In genomic region chrY:13343307-13343946, GRCh38 we compare ENCODE assay signal across 8 cellular contexts.
DNase-seq lines count a peak whose midpoint lies in the region; ATAC-seq and TF ChIP-seq lines count a peak whose summit lies in the region.

No MANE protein-coding gene starts in this region.

- peaks cover 18% of the 10 kb centered on the region for H3K4me1 Mint-ChIP-seq in stimulated activated memory B cell treated with anti-CD40 and anti-IgM and Interleukin-4, amounts not matched to agents 10 μg/mL and 1 μg/mL and 100 μg/mL, for 72 hours

- POLR2A ChIA-PET in HEK293T (lab: Yijun Ruan, JAX): no interaction called here

- ATAC-seq in stimulated activated memory B cell treated with anti-CD40 and anti-IgM and Interleukin-4, amounts not matched to agents 10 μg/mL and 1 μg/mL and 100 μg/mL, for 72 hours: no peak
- no peak for ATAC-seq in HG03457 (IDR thresholded peaks at IDR 0.05; ENCODE audit: unreplicated experiment)

- DNase-seq in NCI-H2171 treated with DMSO at 0.1 percent for 48 hours (lab: John Stamatoyannopoulos, UW): peak; percentile 2
- no peak for DNase-seq in NCI-H2171 (lab: John Stamatoyannopoulos, UW)
- DNase-seq in activated CD4-positive, CD25-positive, alpha-beta regulatory T cell treated with anti-CD3 and anti-CD28 coated beads, Interleukin-2, amount 50 U/mL, for 16 hours (ENCODE audit: low read depth, low spot score): peak; percentile 4
- DNase-seq in foreskin melanocyte: peak; percentile 20
- DNase-seq in HEK293T (ENCODE audit: extremely low spot score): no peak
- DNase-seq in DMS114 treated with DMSO at 0.1 percent for 48 hours (lab: John Stamatoyannopoulos, UW; ENCODE audit: unreplicated experiment): no peak

- peaks cover 40% of the 10 kb centered on the region for H3K36me3 Mint-ChIP-seq in stimulated activated memory B cell treated with anti-CD40 and anti-IgM and Interleukin-4, amounts not matched to agents 10 μg/mL and 1 μg/mL and 100 μg/mL, for 72 hours

- CTCF ChIA-PET in HEK293T (lab: Yijun Ruan, JAX): no interaction called here

- no peaks in the 10 kb centered on the region for H3K9me3 Mint-ChIP-seq in stimulated activated memory B cell treated with anti-CD40 and anti-IgM and Interleukin-4, amounts not matched to agents 10 μg/mL and 1 μg/mL and 100 μg/mL, for 72 hours

- H3K4me3 Mint-ChIP-seq in stimulated activated memory B cell treated with anti-CD40 and anti-IgM and Interleukin-4, amounts not matched to agents 10 μg/mL and 1 μg/mL and 100 μg/mL, for 72 hours: no peak overlapping the region

- peak overlapping the region; percentile 56 for H3K27ac Mint-ChIP-seq in stimulated activated memory B cell treated with anti-CD40 and anti-IgM and Interleukin-4, amounts not matched to agents 10 μg/mL and 1 μg/mL and 100 μg/mL, for 72 hours

- H3K27me3 Mint-ChIP-seq in stimulated activated memory B cell treated with anti-CD40 and anti-IgM and Interleukin-4, amounts not matched to agents 10 μg/mL and 1 μg/mL and 100 μg/mL, for 72 hours: no peaks in the 10 kb centered on the region

TF ChIP-seq in HEK293T, 16 proteins besides CTCF, POLR2A, EP300 and RAD21:
- TF ChIP-seq CTBP1 (IDR thresholded peaks at IDR 0.05; ENCODE audit: borderline replicate concordance): no peak
- TF ChIP-seq TARDBP (IDR thresholded peaks at IDR 0.05): no peak
- no peak for TF ChIP-seq ZNF384 (IDR thresholded peaks at IDR 0.05)
- TF ChIP-seq LEF1 (IDR thresholded peaks at IDR 0.05; ENCODE audit: borderline replicate concordance): no peak
- TF ChIP-seq SUZ12 (IDR thresholded peaks at IDR 0.05): no peak
- no peak for TF ChIP-seq NFRKB (IDR thresholded peaks at IDR 0.05)
- TF ChIP-seq PKNOX1 (IDR thresholded peaks at IDR 0.05): no peak

Comparison
In these comparisons a context has a peak if more than half of its experiments do, and no peak if none do; other contexts are left out.
1. DNase-seq: peak in NCI-H2171 treated with DMSO at 0.1 percent for 48 hours (single experiment), activated CD4-positive, CD25-positive, alpha-beta regulatory T cell treated with anti-CD3 and anti-CD28 coated beads, Interleukin-2, amount 50 U/mL, for 16 hours (single experiment) and foreskin melanocyte (single experiment); none in NCI-H2171 (single experiment), HEK293T (single experiment) and DMS114 treated with DMSO at 0.1 percent for 48 hours (single experiment).